8 cellular contexts compared by ENCODE assay signal in the genomic region with DNA sequence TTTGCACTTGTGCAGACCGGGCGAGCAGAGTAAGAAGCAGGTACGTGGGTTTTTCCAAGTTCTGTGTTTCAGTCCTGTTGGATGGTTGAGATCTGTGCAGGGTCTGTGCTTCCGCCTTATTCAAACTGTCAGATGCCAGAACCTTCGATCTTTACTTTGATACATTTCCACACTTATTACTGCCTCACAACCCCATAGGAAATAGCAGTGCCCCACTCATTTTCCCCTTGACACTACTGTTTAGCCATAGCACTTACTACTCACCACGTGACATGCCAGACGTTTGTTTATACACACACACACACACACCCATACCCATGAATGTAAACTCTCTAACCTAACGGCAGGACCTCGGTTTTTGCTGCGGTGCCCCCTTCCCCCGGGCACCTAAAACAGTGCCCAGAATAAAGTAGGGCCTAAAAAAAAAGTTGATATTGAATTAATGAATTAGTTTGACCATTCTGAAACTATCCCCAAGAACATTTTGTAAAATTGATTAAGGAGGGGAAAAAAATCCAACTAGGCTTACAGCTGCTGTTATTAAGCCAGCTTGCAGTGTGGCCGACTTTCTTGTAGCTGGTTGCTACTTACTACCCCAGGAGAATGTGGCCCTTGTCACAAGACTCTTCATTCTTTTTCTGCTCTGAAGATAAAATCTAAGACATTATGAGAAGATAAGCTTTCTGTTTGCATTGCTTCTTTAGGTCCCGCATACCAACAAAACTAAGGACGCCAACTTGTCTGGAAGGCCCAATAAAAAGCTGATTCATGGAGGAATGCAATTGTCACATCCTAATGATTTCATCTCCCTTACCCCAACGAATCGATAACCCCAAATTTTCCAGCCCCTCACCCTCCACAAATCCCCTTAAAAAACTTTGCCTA. TPM values are rescaled to one million over a fixed set of nuclear protein-coding genes. Genes with fewer than 3 reads are reported as not detected.
DNase-seq lines count a peak whose midpoint lies in the region; ATAC-seq, FAIRE-seq and TF ChIP-seq lines count a peak whose summit lies in the region.

No MANE protein-coding gene starts in this region.

- POLR2A ChIA-PET in activated B cell treated with CpG ODN at 0.5 μM for 24 hours (lab: Charles Lee), result interaction anchor here (0.5 to 3.5 kb wide), 8 partner anchors 16 to 1700 kb away, joined by 3 to 43 read pairs (median 7); a partner anchor contains a TSS

- ATAC-seq in GM19455 (IDR thresholded peaks at IDR 0.05; ENCODE audit: unreplicated experiment) (peak; percentile 35), activated B cell treated with CpG ODN at 0.5 μM for 24 hours (ENCODE audit: low read depth) (peak; percentile 35), psoas muscle (peak; percentile 50 to 65 (median 60))

- H3K36me3 ChIP-seq in HUES48 (ENCODE audit: control insufficient read depth, insufficient read depth, low read length), result 0 out of 2 replicates have a peak, but pooled peaks cover 4% of the 10 kb centered on the region
- H3K36me3 ChIP-seq in psoas muscle (ENCODE audit: insufficient read depth in 1 of 2, low read depth in 1 of 2), result peaks cover 0 to 10% of the 10 kb centered on the region in 2 donors

- DNase-seq in DMS53 treated with DMSO at 0.1 percent for 48 hours (lab: John Stamatoyannopoulos, UW; ENCODE audit: unreplicated experiment), result peak; percentile 81
- no peak for DNase-seq in activated B cell treated with CpG ODN at 0.5 μM for 24 hours
- peak; percentile 33 for DNase-seq in germinal center (ENCODE audit: low spot score)
- no peak for DNase-seq in psoas muscle
- no peak for DNase-seq in urothelium cell line (ENCODE audit: low spot score)
- DNase-seq in activated CD4-positive, alpha-beta T cell treated with anti-CD3 and anti-CD28 coated beads for 1 hour, result no peak

- WGBS in psoas muscle, 3 donors, result 5 to 14% (median 8%) methylated on average over 16 of the region's 16 CpGs

- CTCF ChIA-PET in activated B cell treated with CpG ODN at 0.5 μM for 24 hours (lab: Charles Lee), result interaction anchor here (1.0 to 3.6 kb wide), 6 partner anchors 16 to 151 kb away, joined by 3 to 20 read pairs (median 4); a partner anchor contains a TSS

- peaks cover 36% of the 10 kb centered on the region for H3K4me1 Mint-ChIP-seq in activated B cell treated with CpG ODN at 0.5 μM for 24 hours

- H3K9ac ChIP-seq in HUES48 (ENCODE audit: low read depth, low read length), result peak overlapping the region; percentile 75; the same call in 1 of the 2 replicates

- H3K4me1 ChIP-seq in HUES48 (ENCODE audit: control insufficient read depth, insufficient read depth, low read length) (peaks cover 7% of the 10 kb centered on the region; the same call in 1 of the 2 replicates), psoas muscle (peaks cover 27% of the 10 kb centered on the region)

- no peak for FAIRE-seq in urothelium cell line (lab: Jason Lieb, UNC)

- H3K9me3 ChIP-seq in HUES48 (ENCODE audit: control insufficient read depth, insufficient read depth, low read length) (no peaks in the 10 kb centered on the region), psoas muscle (no peaks in the 10 kb centered on the region)

- intact Hi-C loops in activated B cell treated with CpG ODN at 0.5 μM for 24 hours (cut with micrococcal nuclease), result loop anchor here (1.0 to 10.0 kb wide), 7 partner anchors 73 to 1664 kb away; a partner anchor contains a TSS
- intact Hi-C loops in psoas muscle (cut with DNase I), result loop anchor here (5.0 to 10.0 kb wide), 3 partner anchors 151 to 214 kb away; a partner anchor contains a TSS

- H3K27ac ChIP-seq in HUES48 (ENCODE audit: low read depth, low read length) (peak overlapping the region; percentile 95), psoas muscle (peak overlapping the region; percentile 98)

- H3K27ac Mint-ChIP-seq in activated B cell treated with CpG ODN at 0.5 μM for 24 hours, result peak overlapping the region; percentile 91

- H3K27me3 ChIP-seq in HUES48 (ENCODE audit: control insufficient read depth, insufficient read depth, low read length), result no peaks in the 10 kb centered on the region
- H3K27me3 ChIP-seq in psoas muscle (ENCODE audit: insufficient read depth in 3 of 3, low read length in 2 of 3), result no peaks in the 10 kb centered on the region

- no peaks in the 10 kb centered on the region for H3K27me3 Mint-ChIP-seq in activated B cell treated with CpG ODN at 0.5 μM for 24 hours

- H3K36me3 Mint-ChIP-seq in activated B cell treated with CpG ODN at 0.5 μM for 24 hours (ENCODE audit: low read depth), result peaks cover 33% of the 10 kb centered on the region

- TF ChIP-seq CTCF in activated B cell treated with CpG ODN at 0.5 μM for 24 hours (IDR thresholded peaks at IDR 0.05) (no peak), psoas muscle (IDR thresholded peaks at IDR 0.05) (no peak)

- H3K4me3 ChIP-seq in HUES48 (ENCODE audit: low read depth, low read length), result peak overlapping the region; percentile 81
- peak overlapping the region; percentile 98 for H3K4me3 ChIP-seq in psoas muscle

- peak overlapping the region; percentile 89 for H3K4me3 Mint-ChIP-seq in activated B cell treated with CpG ODN at 0.5 μM for 24 hours

- no peaks in the 10 kb centered on the region for H3K9me3 Mint-ChIP-seq in activated B cell treated with CpG ODN at 0.5 μM for 24 hours

RNA-seq across cellular contexts. Expression of a gene that starts 0.7 kb away (rescaled TPM):
- 9.9 and 12.4 TPM in 2 replicates for total RNA-seq in activated B cell treated with CpG ODN at 0.5 μM for 24 hours
- total RNA-seq in psoas muscle, result 1 to 10 TPM; 3.4 to 5.7 (median 4.4) TPM
- polyA plus RNA-seq in psoas muscle, result 1 to 10 TPM; 1.4 to 4.5 (median 1.9) TPM

Comparison
In these comparisons a context has a peak if more than half of its experiments do, and no peak if none do; other contexts are left out.
1. DNase-seq: peak in DMS53 treated with DMSO at 0.1 percent for 48 hours (single experiment) and germinal center (single experiment); none in activated B cell treated with CpG ODN at 0.5 μM for 24 hours (single experiment), psoas muscle (0 of 2), urothelium cell line (single experiment) and activated CD4-positive, alpha-beta T cell treated with anti-CD3 and anti-CD28 coated beads for 1 hour (single experiment).
2. Peak in every context shown above with its lines, with median percentiles within 50 percentile points of each other: ATAC-seq.